In the genomic region with DNA sequence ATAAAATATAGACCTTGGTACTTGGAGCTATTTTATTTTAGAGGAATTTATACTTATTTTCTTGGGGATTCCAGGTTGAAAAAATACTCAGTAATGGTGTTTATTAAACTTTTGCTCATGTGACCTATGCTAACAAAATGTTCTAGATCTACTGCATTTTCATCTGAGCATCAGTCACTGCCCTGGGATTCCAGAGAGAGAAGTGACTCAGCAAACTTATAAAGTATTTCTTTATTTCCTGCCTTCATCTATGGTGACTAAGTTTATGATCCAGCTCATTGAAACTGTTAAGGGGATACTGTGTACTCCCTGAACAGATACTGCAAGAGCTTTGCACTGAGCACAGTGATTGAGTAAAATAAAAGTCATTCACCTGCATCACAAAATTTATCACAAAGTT, we compare ENCODE assay signal across 1 cellular context.
A peak's percentile ranks its signal among the peaks of the same experiment; 100 is the strongest.
TF ChIP-seq lines count a peak whose summit lies in the region.

No MANE protein-coding gene starts in this region.

TF ChIP-seq in IMR-90, 13 proteins besides CTCF, POLR2A, EP300 and RAD21 (continued from another document):
- TF ChIP-seq MAFK (IDR thresholded peaks at IDR 0.05; ENCODE audit: low read depth, low read length) (peak; percentile 56; the same call in 1 of the 2 replicates), MXI1 (IDR thresholded peaks at IDR 0.05; ENCODE audit: borderline replicate concordance, low read depth, low read length) (no peak), NFE2L2 (IDR thresholded peaks at IDR 0.05; ENCODE audit: low read depth, low read length) (peak; percentile 91), RCOR1 (IDR thresholded peaks at IDR 0.05; ENCODE audit: insufficient replicate concordance, low read length) (no peak)
- TF ChIP-seq, protein P1, sequence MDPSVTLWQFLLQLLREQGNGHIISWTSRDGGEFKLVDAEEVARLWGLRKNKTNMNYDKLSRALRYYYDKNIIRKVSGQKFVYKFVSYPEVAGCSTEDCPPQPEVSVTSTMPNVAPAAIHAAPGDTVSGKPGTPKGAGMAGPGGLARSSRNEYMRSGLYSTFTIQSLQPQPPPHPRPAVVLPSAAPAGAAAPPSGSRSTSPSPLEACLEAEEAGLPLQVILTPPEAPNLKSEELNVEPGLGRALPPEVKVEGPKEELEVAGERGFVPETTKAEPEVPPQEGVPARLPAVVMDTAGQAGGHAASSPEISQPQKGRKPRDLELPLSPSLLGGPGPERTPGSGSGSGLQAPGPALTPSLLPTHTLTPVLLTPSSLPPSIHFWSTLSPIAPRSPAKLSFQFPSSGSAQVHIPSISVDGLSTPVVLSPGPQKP (IDR thresholded peaks at IDR 0.05; ENCODE audit: borderline replicate concordance, low read depth, low read length) = no peak
